In genomic region chr1:62139410-62139809, GRCh38 we compare ENCODE assay signal across 28 cellular contexts. TPM values are rescaled to one million over a fixed set of nuclear protein-coding genes. Genes with fewer than 3 reads are reported as not detected.
DNase-seq lines count a peak whose midpoint lies in the region; ATAC-seq and TF ChIP-seq lines count a peak whose summit lies in the region.
"Had no signal": no experiment of that assay in that cellular context is flagged by ENCODE, and none has a peak within 500 bp of the region (broad histone marks: within the 10 kb centered on the region; RNA-seq: fewer than 3 reads in every experiment).

No MANE protein-coding gene starts in this region.

- H3K27ac ChIP-seq in neural progenitor cell (no peak overlapping the region), gastrocnemius medialis (no peak overlapping the region)
- H3K27ac ChIP-seq: BLaER1 had no signal

- H3K4me1 ChIP-seq in neural progenitor cell, result peaks cover 12% of the 10 kb centered on the region
- peaks cover 5 to 8% of the 10 kb centered on the region in 2 donors for H3K4me1 ChIP-seq in gastrocnemius medialis
- H3K4me1 ChIP-seq: BE2C had no signal

- TF ChIP-seq CTCF in neural progenitor cell (IDR thresholded peaks at IDR 0.05) (no peak), gastrocnemius medialis (IDR thresholded peaks at IDR 0.05 in 4 of 5, conservative IDR thresholded peaks at IDR 0.05 in 1 of 5) (no peak), endothelial cell (IDR thresholded peaks at IDR 0.05; ENCODE audit: unreplicated experiment) (no peak)

- H3K4me3 Mint-ChIP-seq in neural progenitor cell (no peak overlapping the region), endothelial cell (ENCODE audit: unreplicated experiment) (no peak overlapping the region)
- H3K4me3 Mint-ChIP-seq: CD14-positive monocyte; CD4-positive, alpha-beta memory T cell; CD4-positive, CD25-positive, alpha-beta regulatory T cell; CD8-positive, alpha-beta memory T cell had no signal

- no peak overlapping the region for H3K27ac Mint-ChIP-seq in neural progenitor cell
- H3K27ac Mint-ChIP-seq in endothelial cell (ENCODE audit: unreplicated experiment), result no peak overlapping the region
- H3K27ac Mint-ChIP-seq: CD14-positive monocyte had no signal

- no peaks in the 10 kb centered on the region for H3K9me3 ChIP-seq in neural progenitor cell (ENCODE audit: low read depth)
- H3K9me3 ChIP-seq in gastrocnemius medialis, result no peaks in the 10 kb centered on the region
- H3K9me3 ChIP-seq: BE2C, BLaER1 had no signal

- no peak for TF ChIP-seq POLR2A in gastrocnemius medialis (IDR thresholded peaks at IDR 0.05)

- H3K79me2 ChIP-seq in neural progenitor cell (ENCODE audit: low read depth), result no peaks in the 10 kb centered on the region

- H3K9ac ChIP-seq in neural progenitor cell, result no peak overlapping the region
- H3K9ac ChIP-seq: BLaER1 had no signal

- H3K4me1 Mint-ChIP-seq in neural progenitor cell (peaks cover 17% of the 10 kb centered on the region), endothelial cell (ENCODE audit: unreplicated experiment) (peaks cover 4% of the 10 kb centered on the region)
- H3K4me1 Mint-ChIP-seq: CD14-positive monocyte; CD8-positive, alpha-beta memory T cell had no signal

- H3K36me3 ChIP-seq in neural progenitor cell (no peaks in the 10 kb centered on the region), gastrocnemius medialis (no peaks in the 10 kb centered on the region)
- H3K36me3 ChIP-seq: BE2C, BLaER1 had no signal

- H3K36me3 Mint-ChIP-seq in neural progenitor cell, result peaks cover 2% of the 10 kb centered on the region
- H3K36me3 Mint-ChIP-seq in endothelial cell (ENCODE audit: low read depth, unreplicated experiment), result no peaks in the 10 kb centered on the region
- H3K36me3 Mint-ChIP-seq: CD14-positive monocyte had no signal

- intact Hi-C loops in gastrocnemius medialis (cut with DNase I; ENCODE audit: low total_unique reads), result no loop called here

- H3K4me3 ChIP-seq in neural progenitor cell (no peak overlapping the region), gastrocnemius medialis (no peak overlapping the region)
- H3K4me3 ChIP-seq: BLaER1, GM12878 had no signal

- H2AFZ ChIP-seq in neural progenitor cell (replicated peaks), result no peak overlapping the region

- peak; percentile 53 to 82 for ATAC-seq in gastrocnemius medialis
- ATAC-seq: GM12878 had no signal

- in situ Hi-C loops in gastrocnemius medialis (cut with MboI; ENCODE audit: low sequenced_read_pairs in 4 of 4), result loop anchor here in 1 of 4 donors (10.0 kb wide), 1 partner anchor 55 kb away; no protein-coding TSS in a partner anchor

- peaks cover 13% of the 10 kb centered on the region for H3F3A ChIP-seq in neural progenitor cell (ENCODE audit: low read depth)

- no peak overlapping the region for H3K4me2 ChIP-seq in neural progenitor cell
- H3K4me2 ChIP-seq: BLaER1 had no signal

- DNase-seq in NCI-H82 (lab: John Stamatoyannopoulos, UW), result peak; percentile 93
- peak; percentile 89 for DNase-seq in NCI-H82 treated with DMSO at 0.1 percent for 48 hours (lab: John Stamatoyannopoulos, UW; ENCODE audit: unreplicated experiment)
- DNase-seq in neural progenitor cell (ENCODE audit: low spot score), result peak; percentile 11
- DNase-seq in gastrocnemius medialis, result no peak
- DNase-seq in endothelial cell (ENCODE audit: low spot score), result no peak
- no peak for DNase-seq in HPDE6-E6E7 (ENCODE audit: extremely low spot score)
- DNase-seq in stimulated activated CD4-positive, alpha-beta T cell treated with anti-CD3 and anti-CD28 coated beads, Interleukin-4, amount 100 ng/mL, for 24 hours, result no peak
- DNase-seq: 8988T; ACHN; BE2C; C1 segment of cervical spinal cord; CD4-positive, alpha-beta memory T cell; CD4-positive, CD25-positive, alpha-beta regulatory T cell; CD8-positive, alpha-beta memory T cell; COR-L47; DMS 273 treated with DMSO at 0.1 percent for 48 hours; DMS153; DMS53; DMS79; DND-41; EL; GDM1 had no signal

- no peaks in the 10 kb centered on the region for H4K20me1 ChIP-seq in neural progenitor cell (ENCODE audit: low read depth)
- H4K20me1 ChIP-seq: BLaER1 had no signal

- H3K9me3 Mint-ChIP-seq in neural progenitor cell, result no peaks in the 10 kb centered on the region
- H3K9me3 Mint-ChIP-seq in endothelial cell (ENCODE audit: unreplicated experiment), result no peaks in the 10 kb centered on the region
- H3K9me3 Mint-ChIP-seq: CD14-positive monocyte; CD4-positive, alpha-beta memory T cell; CD4-positive, CD25-positive, alpha-beta regulatory T cell; CD8-positive, alpha-beta memory T cell had no signal

- peaks cover 10% of the 10 kb centered on the region for H3K27me3 Mint-ChIP-seq in neural progenitor cell (ENCODE audit: insufficient read depth, low read depth)
- peaks cover 7% of the 10 kb centered on the region for H3K27me3 Mint-ChIP-seq in endothelial cell (ENCODE audit: unreplicated experiment)
- H3K27me3 Mint-ChIP-seq: CD4-positive, alpha-beta memory T cell; CD4-positive, CD25-positive, alpha-beta regulatory T cell had no signal

- H3K27me3 ChIP-seq in neural progenitor cell (no peaks in the 10 kb centered on the region), gastrocnemius medialis (no peaks in the 10 kb centered on the region)
- H3K27me3 ChIP-seq: BE2C, BLaER1 had no signal

RNA-seq across cellular contexts. Expression of gene L1TD1, which starts 55.2 kb away (rescaled TPM):
- total RNA-seq in neural progenitor cell (ENCODE audit: low replicate concordance), result 12.5 and 15.4 TPM in 2 replicates
- not detected for total RNA-seq in gastrocnemius medialis
- total RNA-seq in endothelial cell (ENCODE audit: unreplicated experiment), result 50.1 TPM
- total RNA-seq: A673; CD4-positive, alpha-beta memory T cell; CD4-positive, CD25-positive, alpha-beta regulatory T cell; CD8-positive, alpha-beta memory T cell; Daoy; G401 had no signal

Comparison
In these comparisons a context has a peak if more than half of its experiments do, and no peak if none do; other contexts are left out.
1. DNase-seq: peak in NCI-H82 (single experiment), NCI-H82 treated with DMSO at 0.1 percent for 48 hours (single experiment) and neural progenitor cell (single experiment); none in gastrocnemius medialis (0 of 2), endothelial cell (single experiment), HPDE6-E6E7 (single experiment) and stimulated activated CD4-positive, alpha-beta T cell treated with anti-CD3 and anti-CD28 coated beads, Interleukin-4, amount 100 ng/mL, for 24 hours (single experiment).
2. RNA of gene L1TD1, which starts 55.2 kb away (total RNA-seq): 50.1 TPM in endothelial cell (single experiment) and 12.5 to 15.4 TPM in neural progenitor cell; not detected in gastrocnemius medialis; every median in the first group is over 10 times any median in the second.